Comparison of ENCODE assay signal across 8 cellular contexts in genomic region chr7:94509264-94509878, GRCh38. TPM values are rescaled to one million over a fixed set of nuclear protein-coding genes. Genes with fewer than 3 reads are reported as not detected.
DNase-seq lines count a peak whose midpoint lies in the region; ATAC-seq, FAIRE-seq and TF ChIP-seq lines count a peak whose summit lies in the region.

TSS of gene CASD1 (plus strand) at chr7:94509809. CDS start at chr7:94510085, 276 bp downstream.

- ATAC-seq in GM21717 (IDR thresholded peaks at IDR 0.05; ENCODE audit: unreplicated experiment): peak; percentile 71

- DNase-seq in G401 (ENCODE audit: low spot score): peak; percentile 54
- peak; percentile 66 for DNase-seq in KG1 (lab: John Stamatoyannopoulos, UW)
- no peak for DNase-seq in astrocyte (ENCODE audit: low read depth)
- DNase-seq in skeletal muscle cell (ENCODE audit: low read depth): no peak
- DNase-seq in COLO668 (lab: John Stamatoyannopoulos, UW; ENCODE audit: unreplicated experiment): no peak

- H3K27me3 Mint-ChIP-seq in T-helper 1 cell treated with Interleukin-12 subunit alpha and Interleukin-12 subunit beta and Interleukin-4 antibody, amounts not matched to agents 30 μg/mL and 1 μg/mL, for 36 hours (ENCODE audit: low read depth): no peaks in the 10 kb centered on the region
- H3K27me3 Mint-ChIP-seq in astrocyte (ENCODE audit: low read depth, unreplicated experiment): no peaks in the 10 kb centered on the region

- no peaks in the 10 kb centered on the region for H3K27me3 ChIP-seq in astrocyte (ENCODE audit: insufficient read depth, low read length)

- H3K27ac Mint-ChIP-seq in T-helper 1 cell treated with Interleukin-12 subunit alpha and Interleukin-12 subunit beta and Interleukin-4 antibody, amounts not matched to agents 30 μg/mL and 1 μg/mL, for 36 hours: peak within 1 kb of the TSS; percentile 86
- peak within 1 kb of the TSS; percentile 83 for H3K27ac Mint-ChIP-seq in astrocyte (ENCODE audit: unreplicated experiment)

- peaks cover 31% of the 10 kb centered on the region for H3K4me1 Mint-ChIP-seq in T-helper 1 cell treated with Interleukin-12 subunit alpha and Interleukin-12 subunit beta and Interleukin-4 antibody, amounts not matched to agents 30 μg/mL and 1 μg/mL, for 36 hours (ENCODE audit: low read depth)
- H3K4me1 Mint-ChIP-seq in astrocyte (ENCODE audit: low read depth, unreplicated experiment): peaks cover 16% of the 10 kb centered on the region

- FAIRE-seq in astrocyte (lab: Jason Lieb, UNC): no peak

- H3K4me3 ChIP-seq in astrocyte (ENCODE audit: insufficient read depth, low read depth, low read length) (peak within 1 kb of the TSS; percentile 79), iPS-11a (ENCODE audit: low read depth, low read length) (peak within 1 kb of the TSS; percentile 78), skeletal muscle cell (ENCODE audit: low read depth, low read length) (peak within 1 kb of the TSS; percentile 73)

- H2AFZ ChIP-seq in astrocyte (ENCODE audit: low read depth, low read length): peak within 1 kb of the TSS; percentile 99

- H3K79me2 ChIP-seq in astrocyte (ENCODE audit: insufficient read depth, low read length): peaks cover 22% of the 10 kb centered on the region

- H3K36me3 ChIP-seq in astrocyte (ENCODE audit: insufficient read depth, low read length): no peaks in the 10 kb centered on the region

- H3K4me2 ChIP-seq in astrocyte (ENCODE audit: low read length): peak within 1 kb of the TSS; percentile 83

- H3K4me1 ChIP-seq in astrocyte (ENCODE audit: insufficient read depth, low read length): peaks cover 14% of the 10 kb centered on the region

- H3K27ac ChIP-seq in astrocyte (ENCODE audit: low read depth, low read length): peak within 1 kb of the TSS; percentile 84

- H3K9ac ChIP-seq in astrocyte (ENCODE audit: low read length): peak within 1 kb of the TSS; percentile 92

- no peaks in the 10 kb centered on the region for H3K9me3 ChIP-seq in astrocyte (ENCODE audit: insufficient read depth, low read depth, low read length)

- in situ Hi-C loops in G401 (cut with HindIII; ENCODE audit: low sequenced_read_pairs): no loop called here

- no peak for TF ChIP-seq CTCF in astrocyte (IDR thresholded peaks at IDR 0.05; ENCODE audit: insufficient read depth, low read depth, low read length)

- peaks cover 10% of the 10 kb centered on the region for H4K20me1 ChIP-seq in astrocyte (ENCODE audit: insufficient read depth, low read length)

- peaks cover 6% of the 10 kb centered on the region for H3K36me3 Mint-ChIP-seq in T-helper 1 cell treated with Interleukin-12 subunit alpha and Interleukin-12 subunit beta and Interleukin-4 antibody, amounts not matched to agents 30 μg/mL and 1 μg/mL, for 36 hours (ENCODE audit: low read depth)
- no peaks in the 10 kb centered on the region for H3K36me3 Mint-ChIP-seq in astrocyte (ENCODE audit: low read depth, unreplicated experiment)

- H3K4me3 Mint-ChIP-seq in T-helper 1 cell treated with Interleukin-12 subunit alpha and Interleukin-12 subunit beta and Interleukin-4 antibody, amounts not matched to agents 30 μg/mL and 1 μg/mL, for 36 hours: peak within 1 kb of the TSS; percentile 76
- H3K4me3 Mint-ChIP-seq in astrocyte (ENCODE audit: unreplicated experiment): peak within 1 kb of the TSS; percentile 91

- no peaks in the 10 kb centered on the region for H3K9me3 Mint-ChIP-seq in T-helper 1 cell treated with Interleukin-12 subunit alpha and Interleukin-12 subunit beta and Interleukin-4 antibody, amounts not matched to agents 30 μg/mL and 1 μg/mL, for 36 hours
- H3K9me3 Mint-ChIP-seq in astrocyte (ENCODE audit: unreplicated experiment): no peaks in the 10 kb centered on the region

RNA-seq across cellular contexts. Expression of gene CASD1, which starts in this region (rescaled TPM):
- total RNA-seq in G401 (2014; rRNA removed; shearing (Covaris generic)): 22.3 and 23.0 TPM in 2 replicates
- 9.9 and 13.0 TPM in 2 replicates for total RNA-seq in astrocyte

Comparison
In these comparisons a context has a peak if more than half of its experiments do, and no peak if none do; other contexts are left out.
1. DNase-seq: peak in G401 (single experiment) and KG1 (single experiment); none in astrocyte (single experiment), skeletal muscle cell (single experiment) and COLO668 (single experiment).
2. Peak in every context shown above with its lines, with median percentiles within 50 percentile points of each other: H3K4me3 ChIP-seq.